Comparison of ENCODE assay signal across 1 cellular context in genomic region chr3:12964713-12965612, GRCh38.
TF ChIP-seq lines count a peak whose summit lies in the region.

No MANE protein-coding gene starts in this region.

TF ChIP-seq in HepG2, 621 proteins besides CTCF, POLR2A, EP300 and RAD21 (continued from another document and continues in another):
- peak; percentile 95 for TF ChIP-seq AHDC1 (CRISPR knock-in tag; IDR thresholded peaks at IDR 0.05; ENCODE audit: borderline replicate concordance)
- TF ChIP-seq PLRG1 (conservative IDR thresholded peaks at IDR 0.05): no peak
- peak; percentile 86 for TF ChIP-seq SIN3A (IDR thresholded peaks at IDR 0.05; ENCODE audit: borderline replicate concordance, low read depth, low read length)
- TF ChIP-seq FOXO4 (CRISPR knock-in tag; conservative IDR thresholded peaks at IDR 0.05): no peak
- TF ChIP-seq HINFP (CRISPR knock-in tag; IDR thresholded peaks at IDR 0.05; ENCODE audit: low read depth): no peak
- TF ChIP-seq ZNF205 (CRISPR knock-in tag; IDR thresholded peaks at IDR 0.05): peak; percentile 47; the same call in 1 of the 2 replicates
- no peak for TF ChIP-seq ZBTB2 (CRISPR knock-in tag; IDR thresholded peaks at IDR 0.05; ENCODE audit: low read depth)
- TF ChIP-seq ELK4 (CRISPR knock-in tag; IDR thresholded peaks at IDR 0.05; ENCODE audit: borderline replicate concordance): no peak
- no peak for TF ChIP-seq ZNF224 (CRISPR knock-in tag; IDR thresholded peaks at IDR 0.05)
- TF ChIP-seq GMEB1 (CRISPR knock-in tag; IDR thresholded peaks at IDR 0.05; ENCODE audit: borderline replicate concordance): no peak; the same call in 1 of the 2 replicates
- TF ChIP-seq JUNB (CRISPR knock-in tag; IDR thresholded peaks at IDR 0.05; ENCODE audit: borderline replicate concordance): peak; percentile 20; the same call in 1 of the 2 replicates
- TF ChIP-seq NCOR1 (IDR thresholded peaks at IDR 0.05; ENCODE audit: borderline replicate concordance, low read length): peak; percentile 92
- no peak for TF ChIP-seq SRSF1 (optimal IDR thresholded peaks at IDR 0.05; ENCODE audit: low read depth, low read length)
- no peak for TF ChIP-seq ZNF839 (CRISPR knock-in tag; IDR thresholded peaks at IDR 0.05; ENCODE audit: borderline replicate concordance)
- peak; percentile 99 for TF ChIP-seq ZBTB10 (CRISPR knock-in tag; IDR thresholded peaks at IDR 0.05; ENCODE audit: borderline replicate concordance)
- TF ChIP-seq IKZF5 (CRISPR knock-in tag; IDR thresholded peaks at IDR 0.05): peak; percentile 67; the same call in 1 of the 2 replicates
- peak; percentile 72 for TF ChIP-seq XRCC5 (optimal IDR thresholded peaks at IDR 0.05; ENCODE audit: low read length)
- TF ChIP-seq NR1H2 (CRISPR knock-in tag; IDR thresholded peaks at IDR 0.05; ENCODE audit: borderline replicate concordance, low read depth): no peak
- no peak for TF ChIP-seq ARID2 (CRISPR knock-in tag; IDR thresholded peaks at IDR 0.05; ENCODE audit: borderline replicate concordance)
- peak; percentile 39; the same call in 1 of the 2 replicates for TF ChIP-seq SIX4 (CRISPR knock-in tag; IDR thresholded peaks at IDR 0.05)
- peak; percentile 68 for TF ChIP-seq REPIN1 (CRISPR knock-in tag; IDR thresholded peaks at IDR 0.05; ENCODE audit: borderline replicate concordance, low read depth)
- no peak for TF ChIP-seq ZNF10 (CRISPR knock-in tag; IDR thresholded peaks at IDR 0.05; ENCODE audit: borderline replicate concordance, low read depth)
- no peak for TF ChIP-seq PLSCR1 (CRISPR knock-in tag; IDR thresholded peaks at IDR 0.05; ENCODE audit: borderline replicate concordance)
- no peak for TF ChIP-seq ZNF781 (CRISPR knock-in tag; IDR thresholded peaks at IDR 0.05; ENCODE audit: borderline replicate concordance, not compliant biosample characterization)
- TF ChIP-seq KDM3A (CRISPR knock-in tag; IDR thresholded peaks at IDR 0.05; ENCODE audit: low read depth): 0 out of 2 replicates have a peak, but pooled peaks have one; percentile 30
- no peak for TF ChIP-seq PREB (CRISPR knock-in tag; IDR thresholded peaks at IDR 0.05)
- no peak for TF ChIP-seq ZNF20 (CRISPR knock-in tag; IDR thresholded peaks at IDR 0.05)
- TF ChIP-seq HNRNPL (IDR thresholded peaks at IDR 0.05; ENCODE audit: low read depth, low read length): no peak
- peak; percentile 60; the same call in 1 of the 2 replicates for TF ChIP-seq ZSCAN29 (CRISPR knock-in tag; conservative IDR thresholded peaks at IDR 0.05)
- TF ChIP-seq MYPOP (CRISPR knock-in tag; IDR thresholded peaks at IDR 0.05): no peak
- peak; percentile 96 for TF ChIP-seq ZSCAN9 (CRISPR knock-in tag; IDR thresholded peaks at IDR 0.05; ENCODE audit: borderline replicate concordance)
- TF ChIP-seq ARID3A (IDR thresholded peaks at IDR 0.05; ENCODE audit: low read depth, low read length): peak; percentile 46; the same call in 1 of the 2 replicates
